In the genomic region with DNA sequence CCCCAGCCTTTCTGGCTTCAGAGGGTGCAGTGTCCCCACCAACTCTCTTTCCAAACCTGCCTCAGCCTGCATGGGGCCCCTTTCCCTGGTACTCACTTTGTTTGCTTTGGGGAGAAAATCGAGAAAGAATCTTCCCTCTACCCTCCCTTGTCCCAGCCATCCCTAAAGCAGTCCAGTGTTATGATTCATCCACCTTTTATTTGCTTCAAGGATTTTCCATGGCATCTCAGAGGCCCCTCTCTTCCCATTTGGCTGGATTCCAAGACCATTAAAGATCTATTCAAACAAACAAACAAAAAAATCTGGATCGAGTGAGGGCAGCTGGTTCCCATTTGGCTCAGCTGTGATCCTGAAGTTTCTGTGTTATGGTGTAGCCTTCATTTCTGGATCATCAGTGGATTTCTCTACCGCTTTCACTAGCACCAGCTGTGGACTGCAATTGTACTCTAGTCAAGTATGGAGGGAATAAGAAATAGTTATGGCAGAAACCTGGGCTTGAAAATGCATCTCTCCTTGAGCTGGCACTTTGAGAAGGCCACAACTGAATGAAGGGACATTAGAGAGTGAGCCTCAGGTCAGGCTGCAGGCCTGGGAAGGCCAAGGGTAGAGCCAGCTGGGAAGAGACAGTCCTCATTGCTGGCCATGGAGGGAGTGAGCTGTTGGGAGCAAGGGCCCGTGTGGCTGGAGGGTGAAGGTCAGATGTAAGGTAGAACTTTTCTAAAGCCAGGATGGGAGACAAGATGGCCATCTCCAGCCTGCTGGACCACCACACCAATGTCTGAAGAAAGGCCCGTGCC, we compare ENCODE assay signal across 10 cellular contexts. TPM values are rescaled to one million over a fixed set of nuclear protein-coding genes. Genes with fewer than 3 reads are reported as not detected.
DNase-seq lines count a peak whose midpoint lies in the region; ATAC-seq and TF ChIP-seq lines count a peak whose summit lies in the region.
"Had no signal": no experiment of that assay in that cellular context is flagged by ENCODE, and none has a peak within 500 bp of the region (broad histone marks: within the 10 kb centered on the region; RNA-seq: fewer than 3 reads in every experiment).

No MANE protein-coding gene starts in this region.

- H2BK5ac ChIP-seq in neuronal stem cell (ENCODE audit: low read length) = no peak overlapping the region

- H4K91ac ChIP-seq in neuronal stem cell (ENCODE audit: low read depth, low read length, poor library complexity) = no peak overlapping the region

- no peak overlapping the region for H2AFZ ChIP-seq in neuronal stem cell (ENCODE audit: low read length)

- H3K36me3 ChIP-seq in BJ (ENCODE audit: control insufficient read depth, insufficient read depth, low read length) (no peaks in the 10 kb centered on the region), MG63 (no peaks in the 10 kb centered on the region), RWPE2 (ENCODE audit: low read depth) (no peaks in the 10 kb centered on the region), gastroesophageal sphincter (no peaks in the 10 kb centered on the region), neuronal stem cell (replicated peaks in 1 of 2; ENCODE audit: control insufficient read depth in 2 of 2, insufficient read depth in 2 of 2, low read length in 2 of 2) (no peaks in the 10 kb centered on the region)

- CTCF ChIA-PET in BJ (lab: Yijun Ruan, JAX) = interaction anchor here (0.6 to 2.2 kb wide), 7 partner anchors 13 to 341 kb away, joined by 3 to 6 read pairs (median 3); partner anchors contain the start of gene KRT71

- H2BK120ac ChIP-seq in neuronal stem cell (ENCODE audit: low read depth, low read length) = no peak overlapping the region

- no peak overlapping the region for H4K8ac ChIP-seq in neuronal stem cell (ENCODE audit: low read depth, low read length)

- H3K23ac ChIP-seq in neuronal stem cell (ENCODE audit: low read depth, low read length, poor library complexity) = no peak overlapping the region

- DNase-seq in BJ (ENCODE audit: low read depth) (peak; percentile 77), MG63 (peak; percentile 66), RWPE2 (ENCODE audit: low spot score) (no peak), neuronal stem cell (ENCODE audit: low spot score) (no peak)
- DNase-seq in activated naive CD4-positive, alpha-beta T cell (lab: John Stamatoyannopoulos, UW) = no peak
- DNase-seq in activated T-cell treated with anti-CD3 and anti-CD28 coated beads, Interleukin-2, amount 50 U/mL, for 48 hours = no peak
- DNase-seq: cortex of kidney, left cardiac atrium had no signal

- no peak overlapping the region for H3K18ac ChIP-seq in neuronal stem cell (ENCODE audit: low read length)

- peak overlapping the region; percentile 72 for H3K27ac ChIP-seq in RWPE2 (ENCODE audit: poor library complexity, severe bottlenecking)
- no peak overlapping the region for H3K27ac ChIP-seq in gastroesophageal sphincter
- H3K27ac ChIP-seq in neuronal stem cell (replicated peaks; ENCODE audit: low read length) = no peak overlapping the region

- no peak overlapping the region for H2AK5ac ChIP-seq in neuronal stem cell (ENCODE audit: low read depth, low read length)

- H3K14ac ChIP-seq in neuronal stem cell (ENCODE audit: low read length) = no peak overlapping the region

- H3K4ac ChIP-seq in neuronal stem cell (ENCODE audit: low read length) = no peak overlapping the region

- H3K27me3 ChIP-seq in BJ (ENCODE audit: control insufficient read depth, insufficient read depth, low read length) (peaks cover 5% of the 10 kb centered on the region), MG63 (no peaks in the 10 kb centered on the region), RWPE2 (ENCODE audit: insufficient read depth, poor library complexity, severe bottlenecking) (no peaks in the 10 kb centered on the region), gastroesophageal sphincter (peaks cover 4% of the 10 kb centered on the region), neuronal stem cell (ENCODE audit: control insufficient read depth in 3 of 3, insufficient read depth in 3 of 3, low read depth in 1 of 3, low read length in 3 of 3) (no peaks in the 10 kb centered on the region)

- H2BK15ac ChIP-seq in neuronal stem cell (ENCODE audit: low read length) = no peak overlapping the region

- H2BK12ac ChIP-seq in neuronal stem cell (ENCODE audit: low read length) = no peak overlapping the region

- TF ChIP-seq CTCF in BJ (IDR thresholded peaks at IDR 0.05; ENCODE audit: insufficient read depth, low read depth, low read length) = no peak
- TF ChIP-seq CTCF in RWPE2 (IDR thresholded peaks at IDR 0.05; ENCODE audit: poor library complexity, severe bottlenecking) = no peak
- no peak for TF ChIP-seq CTCF in gastroesophageal sphincter (IDR thresholded peaks at IDR 0.05)

- 47 to 55% methylated on average over 5 of the region's 5 CpGs for WGBS in gastroesophageal sphincter (ENCODE audit: low coverage in 1 of 2), 2 donors
- no CpG with 5 or more reads among the region's 5 CpGs for WGBS in neuronal stem cell (ENCODE audit: extremely low coverage in 2 of 2, insufficient read length in 2 of 2, insufficient replicate concordance in 1 of 2), 2 donors

- H3K4me2 ChIP-seq in neuronal stem cell (ENCODE audit: insufficient read depth, low read length, poor library complexity, severe bottlenecking) = no peak overlapping the region

- H3K9ac ChIP-seq in neuronal stem cell (ENCODE audit: low read depth, low read length, poor library complexity) = no peak overlapping the region

- TF ChIP-seq EP300 in gastroesophageal sphincter (IDR thresholded peaks at IDR 0.05) = no peak

- no peak overlapping the region for H3K4me3 ChIP-seq in BJ (ENCODE audit: low read depth, low read length)
- no peak overlapping the region for H3K4me3 ChIP-seq in MG63
- no peak overlapping the region for H3K4me3 ChIP-seq in RWPE2 (ENCODE audit: severe bottlenecking)
- no peak overlapping the region for H3K4me3 ChIP-seq in gastroesophageal sphincter
- H3K4me3 ChIP-seq in neuronal stem cell (ENCODE audit: low read length in 2 of 2) = no peak overlapping the region

- ATAC-seq in RWPE2 (ENCODE audit: low read depth) = peak; percentile 92
- peak; percentile 25 for ATAC-seq in gastroesophageal sphincter
- ATAC-seq in GM19467 (IDR thresholded peaks at IDR 0.05; ENCODE audit: unreplicated experiment) = no peak
- ATAC-seq: left cardiac atrium had no signal

- H3K9me3 ChIP-seq in MG63 (no peaks in the 10 kb centered on the region), RWPE2 (ENCODE audit: severe bottlenecking) (no peaks in the 10 kb centered on the region), gastroesophageal sphincter (no peaks in the 10 kb centered on the region), neuronal stem cell (replicated peaks in 1 of 2; ENCODE audit: control insufficient read depth in 2 of 2, insufficient read depth in 1 of 2, low read depth in 1 of 2, low read length in 2 of 2) (no peaks in the 10 kb centered on the region)

- H3K79me1 ChIP-seq in neuronal stem cell (ENCODE audit: low read depth, low read length) = no peaks in the 10 kb centered on the region

- POLR2A ChIA-PET in BJ (lab: Charles Lee) = no interaction called here

- no peak for TF ChIP-seq POLR2A in gastroesophageal sphincter (IDR thresholded peaks at IDR 0.05)

- H3K4me1 ChIP-seq in RWPE2 (ENCODE audit: insufficient read depth, poor library complexity, severe bottlenecking) (peaks cover 30% of the 10 kb centered on the region), gastroesophageal sphincter (peaks cover 0 to 11% (median 0%) of the 10 kb centered on the region in 3 donors), neuronal stem cell (ENCODE audit: control insufficient read depth in 2 of 2, insufficient read depth in 1 of 2, low read depth in 1 of 2, low read length in 2 of 2) (no peaks in the 10 kb centered on the region)

RNA-seq across cellular contexts. Expression of gene KRT71, which starts 13.7 kb away (rescaled TPM):
- not detected in 2 replicates for polyA plus RNA-seq in BJ (2011; rRNA removed)
- not detected in 2 replicates for polyA minus RNA-seq in BJ (2011; rRNA and poly(A)+ RNA removed)
- total RNA-seq in MG63 (2014; rRNA removed; shearing (Covaris generic); ENCODE audit: low replicate concordance) = not detected in 2 replicates
- not detected for total RNA-seq in gastroesophageal sphincter
- not detected for polyA plus RNA-seq in neuronal stem cell (2013, experiment 1 of 2)
- polyA plus RNA-seq in neuronal stem cell (2013, experiment 2 of 2) = not detected
- total RNA-seq: left cardiac atrium had no signal

RNA-seq across cellular contexts. Expression of gene KRT5, which starts 19.0 kb away (rescaled TPM):
- polyA plus RNA-seq in BJ (2011; rRNA removed) = not detected in 2 replicates
- polyA minus RNA-seq in BJ (2011; rRNA and poly(A)+ RNA removed) = 0.46 TPM in 1 of 2 replicates, not detected in the other
- total RNA-seq in MG63 (2014; rRNA removed; shearing (Covaris generic); ENCODE audit: low replicate concordance) = 0.23 TPM in 1 of 2 replicates, not detected in the other
- total RNA-seq in gastroesophageal sphincter = 100 to 1,000 TPM in 1 of 4 donors, 10 to 100 TPM in 1, 1 to 10 TPM in 2; 4.6 to 452 (median 18.6) TPM
- polyA plus RNA-seq in neuronal stem cell (2013, experiment 1 of 2) = not detected
- not detected for polyA plus RNA-seq in neuronal stem cell (2013, experiment 2 of 2)

RNA-seq across cellular contexts. Expression of gene KRT74, which starts 34.4 kb away (rescaled TPM):
- not detected in 2 replicates for polyA plus RNA-seq in BJ (2011; rRNA removed)
- polyA minus RNA-seq in BJ (2011; rRNA and poly(A)+ RNA removed) = not detected in 2 replicates
- total RNA-seq in MG63 (2014; rRNA removed; shearing (Covaris generic); ENCODE audit: low replicate concordance) = not detected in 2 replicates
- total RNA-seq in gastroesophageal sphincter = not detected
- polyA plus RNA-seq in neuronal stem cell (2013, experiment 1 of 2) = not detected
- polyA plus RNA-seq in neuronal stem cell (2013, experiment 2 of 2) = not detected
- total RNA-seq: left cardiac atrium had no signal

RNA-seq across cellular contexts. Expression of gene KRT6A, which starts 46.2 kb away (rescaled TPM):
- not detected in 2 replicates for polyA plus RNA-seq in BJ (2011; rRNA removed)
- not detected in 2 replicates for polyA minus RNA-seq in BJ (2011; rRNA and poly(A)+ RNA removed)
- not detected in 2 replicates for total RNA-seq in MG63 (2014; rRNA removed; shearing (Covaris generic); ENCODE audit: low replicate concordance)
- total RNA-seq in gastroesophageal sphincter = 100 to 1,000 TPM in 1 of 4 donors, 10 to 100 TPM in 2, 1 to 10 TPM in 1; 2.7 to 713 (median 61.8) TPM
- polyA plus RNA-seq in neuronal stem cell (2013, experiment 1 of 2) = not detected
- not detected for polyA plus RNA-seq in neuronal stem cell (2013, experiment 2 of 2)

Comparison
In these comparisons a context has a peak if more than half of its experiments do, and no peak if none do; other contexts are left out.
1. DNase-seq: peak in BJ (single experiment) and MG63 (single experiment); none in RWPE2 (single experiment), activated naive CD4-positive, alpha-beta T cell (0 of 4), activated T-cell treated with anti-CD3 and anti-CD28 coated beads, Interleukin-2, amount 50 U/mL, for 48 hours (0 of 2) and neuronal stem cell (single experiment).